In genomic region chr2:191625016-191625415, GRCh38 we compare ENCODE assay signal across 8 cellular contexts. TPM values are rescaled to one million over a fixed set of nuclear protein-coding genes. Genes with fewer than 3 reads are reported as not detected.
DNase-seq lines count a peak whose midpoint lies in the region; ATAC-seq, FAIRE-seq and TF ChIP-seq lines count a peak whose summit lies in the region.

No MANE protein-coding gene starts in this region.

- in situ Hi-C loops in GM13976 (cut with MboI; ENCODE audit: low sequenced_read_pairs, unreplicated experiment), result no loop called here

- ATAC-seq in HG03442 (IDR thresholded peaks at IDR 0.05; ENCODE audit: unreplicated experiment), result peak; percentile 66
- no peak for ATAC-seq in GM21367 (IDR thresholded peaks at IDR 0.05; ENCODE audit: unreplicated experiment)
- ATAC-seq in esophagus mucosa, result no peak

- DNase-seq in GM19239 (ENCODE audit: insufficient read length, low spot score) (no peak), UCSD-AML1 (lab: John Stamatoyannopoulos, UW; ENCODE audit: unreplicated experiment) (peak; percentile 12), germinal center (ENCODE audit: low spot score) (peak; percentile 10), GM13976 (ENCODE audit: low spot score) (no peak), OCI-M2 (lab: John Stamatoyannopoulos, UW; ENCODE audit: unreplicated experiment) (no peak)

- peak; percentile 72 for FAIRE-seq in GM19239 (lab: Jason Lieb, UNC)

- no peak for TF ChIP-seq CTCF in GM13976 (IDR thresholded peaks at IDR 0.05; ENCODE audit: borderline replicate concordance, control extremely low read depth, extremely low read depth, insufficient read depth, missing control alignments)

RNA-seq across cellular contexts. Expression of gene NABP1, which starts 52.9 kb away (rescaled TPM):
- 32.8 TPM for total RNA-seq in esophagus mucosa

Comparison
In these comparisons a context has a peak if more than half of its experiments do, and no peak if none do; other contexts are left out.
1. DNase-seq: peak in UCSD-AML1 (single experiment) and germinal center (single experiment); none in GM19239 (single experiment), GM13976 (single experiment) and OCI-M2 (single experiment).